21 cellular contexts compared by ENCODE assay signal in genomic region chr16:49836668-49837067, GRCh38. TPM values are rescaled to one million over a fixed set of nuclear protein-coding genes. Genes with fewer than 3 reads are reported as not detected.
DNase-seq lines count a peak whose midpoint lies in the region; ATAC-seq and TF ChIP-seq lines count a peak whose summit lies in the region.
"Had no signal": no experiment of that assay in that cellular context is flagged by ENCODE, and none has a peak within 500 bp of the region (broad histone marks: within the 10 kb centered on the region; RNA-seq: fewer than 3 reads in every experiment).

No MANE protein-coding gene starts in this region.

- peaks cover 44% of the 10 kb centered on the region for H3K27me3 Mint-ChIP-seq in activated naive CD4-positive, alpha-beta T cell treated with anti-CD3 and anti-CD28 coated beads, Interleukin-2, amount 10 ng/mL, durations not matched to agents 7 days and 5 days

- H3K4me1 ChIP-seq in right cardiac atrium (ENCODE audit: control insufficient read depth, insufficient read depth, low read length): peaks cover 36% of the 10 kb centered on the region
- H3K4me1 ChIP-seq in smooth muscle cell (ENCODE audit: low read depth): peaks cover 49% of the 10 kb centered on the region
- H3K4me1 ChIP-seq: right lobe of liver had no signal

- no peaks in the 10 kb centered on the region for H4K20me1 ChIP-seq in smooth muscle cell (ENCODE audit: low read depth)

- 53% methylated on average over 5 of the region's 5 CpGs for WGBS in right cardiac atrium
- WGBS in smooth muscle cell (ENCODE audit: low lambda C conversion rate): 90% methylated on average over 5 of the region's 5 CpGs

- H3K27ac ChIP-seq in right cardiac atrium (ENCODE audit: low read length): peak overlapping the region; percentile 43
- H3K27ac ChIP-seq in smooth muscle cell (ENCODE audit: low read depth): peak overlapping the region; percentile 53
- H3K27ac ChIP-seq: right lobe of liver had no signal

- no peak for TF ChIP-seq CTCF in smooth muscle cell (IDR thresholded peaks at IDR 0.05; ENCODE audit: borderline replicate concordance, insufficient read depth, poor library complexity, severe bottlenecking)

- CTCF ChIA-PET in activated naive CD4-positive, alpha-beta T cell treated with anti-CD3 and anti-CD28 coated beads, Interleukin-2, amount 10 ng/mL, durations not matched to agents 7 days and 5 days (lab: Charles Lee): no interaction called here

- no peak overlapping the region for H3K27ac Mint-ChIP-seq in activated naive CD4-positive, alpha-beta T cell treated with anti-CD3 and anti-CD28 coated beads, Interleukin-2, amount 10 ng/mL, durations not matched to agents 7 days and 5 days
- H3K27ac Mint-ChIP-seq: activated naive CD8-positive, alpha-beta T cell treated with anti-CD3 and anti-CD28 coated beads, Interleukin-2, amount 50 U/mL, for 24 hours; activated T-helper 1 cell treated with anti-CD3 and anti-CD28 coated beads, Interleukin-12 subunit alpha, Interleukin-12 subunit beta, Interleukin-2, Interleukin-4 antibody, amounts not matched to agents 30 ng/mL and 10 ng/mL and 1 ng/mL, durations not matched to agents 14 hours and 24 hours and 36 hours; CD14-positive monocyte had no signal

- H3K27me3 ChIP-seq in right cardiac atrium (ENCODE audit: control insufficient read depth, insufficient read depth): no peaks in the 10 kb centered on the region
- H3K27me3 ChIP-seq in smooth muscle cell (ENCODE audit: low read depth): no peaks in the 10 kb centered on the region
- H3K27me3 ChIP-seq in MG63: no peaks in the 10 kb centered on the region
- H3K27me3 ChIP-seq: right lobe of liver had no signal

- H2AFZ ChIP-seq in smooth muscle cell (ENCODE audit: low read depth): no peak overlapping the region

- DNase-seq in right cardiac atrium: no peak
- DNase-seq in Right ventricle myocardium superior: no peak
- peak; percentile 35 for DNase-seq in medulla oblongata (ENCODE audit: extremely low spot score)
- DNase-seq in smooth muscle cell (lab: John Stamatoyannopoulos, UW; ENCODE audit: unreplicated experiment): no peak
- DNase-seq in activated T-cell treated with anti-CD3 and anti-CD28 coated beads for 4 hours: no peak
- DNase-seq in activated naive CD4-positive, alpha-beta T cell treated with anti-CD3 and anti-CD28 coated beads, Interleukin-2, amount 10 ng/mL, durations not matched to agents 7 days and 5 days: no peak
- DNase-seq in MG63: no peak
- DNase-seq: activated CD4-positive, CD25-positive, alpha-beta regulatory T cell; activated CD8-positive, alpha-beta memory T cell treated with anti-CD3 and anti-CD28 coated beads for 24 hours; activated naive CD8-positive, alpha-beta T cell treated with anti-CD3 and anti-CD28 coated beads, Interleukin-2, amount 50 U/mL, for 24 hours; effector CD4-positive, alpha-beta T cell; GF-D8; KBM-7; NCI-H524 treated with DMSO at 0.1 percent for 48 hours; right lobe of liver; SHP77 treated with DMSO at 0.1 percent for 48 hours; stimulated activated CD4-positive, alpha-beta T cell treated with anti-CD3 and anti-CD28 coated beads, Interleukin-2, amount 100 ng/mL, for 24 hours had no signal

- ATAC-seq in right cardiac atrium (no peak), Right ventricle myocardium superior (ENCODE audit: poor library complexity) (no peak), HG03442 (IDR thresholded peaks at IDR 0.05; ENCODE audit: unreplicated experiment) (no peak)
- ATAC-seq: activated naive CD8-positive, alpha-beta T cell treated with anti-CD3 and anti-CD28 coated beads, Interleukin-2, amount 50 U/mL, for 24 hours; GM12878 had no signal

- intact Hi-C loops in right cardiac atrium (cut with DNase I): loop anchor here in 1 of 4 donors (10.0 kb wide), 1 partner anchor 82 kb away; no protein-coding TSS in a partner anchor
- intact Hi-C loops in Right ventricle myocardium superior (cut with DNase I): no loop called here

- no peak overlapping the region for H3K4me3 ChIP-seq in right cardiac atrium (ENCODE audit: low read length)
- H3K4me3 ChIP-seq in smooth muscle cell: no peak overlapping the region
- H3K4me3 ChIP-seq in MG63: no peak overlapping the region
- H3K4me3 ChIP-seq: GM12878, right lobe of liver had no signal

- H3K36me3 Mint-ChIP-seq in activated naive CD4-positive, alpha-beta T cell treated with anti-CD3 and anti-CD28 coated beads, Interleukin-2, amount 10 ng/mL, durations not matched to agents 7 days and 5 days: no peaks in the 10 kb centered on the region
- H3K36me3 Mint-ChIP-seq: CD14-positive monocyte had no signal

- H3K4me3 Mint-ChIP-seq in activated naive CD4-positive, alpha-beta T cell treated with anti-CD3 and anti-CD28 coated beads, Interleukin-2, amount 10 ng/mL, durations not matched to agents 7 days and 5 days: no peak overlapping the region
- H3K4me3 Mint-ChIP-seq: activated naive CD8-positive, alpha-beta T cell treated with anti-CD3 and anti-CD28 coated beads, Interleukin-2, amount 50 U/mL, for 24 hours; activated T-helper 1 cell treated with anti-CD3 and anti-CD28 coated beads, Interleukin-12 subunit alpha, Interleukin-12 subunit beta, Interleukin-2, Interleukin-4 antibody, amounts not matched to agents 30 ng/mL and 10 ng/mL and 1 ng/mL, durations not matched to agents 14 hours and 24 hours and 36 hours; CD14-positive monocyte had no signal

- H3K79me2 ChIP-seq in smooth muscle cell (ENCODE audit: low read depth): peaks cover 3% of the 10 kb centered on the region

- H3K9ac ChIP-seq in smooth muscle cell (ENCODE audit: low read depth): no peak overlapping the region

- H3K4me2 ChIP-seq in smooth muscle cell: no peak overlapping the region

- H3K9me3 ChIP-seq in right cardiac atrium (ENCODE audit: control insufficient read depth, low read length) (no peaks in the 10 kb centered on the region), smooth muscle cell (replicated peaks; ENCODE audit: low read depth) (no peaks in the 10 kb centered on the region), MG63 (no peaks in the 10 kb centered on the region)
- H3K9me3 ChIP-seq: right lobe of liver had no signal

- H3K36me3 ChIP-seq in smooth muscle cell (ENCODE audit: low read depth) (no peaks in the 10 kb centered on the region), MG63 (no peaks in the 10 kb centered on the region)
- H3K36me3 ChIP-seq: right lobe of liver had no signal

- no peaks in the 10 kb centered on the region for H3K4me1 Mint-ChIP-seq in activated naive CD4-positive, alpha-beta T cell treated with anti-CD3 and anti-CD28 coated beads, Interleukin-2, amount 10 ng/mL, durations not matched to agents 7 days and 5 days
- H3K4me1 Mint-ChIP-seq: activated naive CD8-positive, alpha-beta T cell treated with anti-CD3 and anti-CD28 coated beads, Interleukin-2, amount 50 U/mL, for 24 hours; CD14-positive monocyte had no signal

- H3F3A ChIP-seq in smooth muscle cell (ENCODE audit: low read depth): peaks cover 6% of the 10 kb centered on the region

- no peaks in the 10 kb centered on the region for H3K9me3 Mint-ChIP-seq in activated naive CD4-positive, alpha-beta T cell treated with anti-CD3 and anti-CD28 coated beads, Interleukin-2, amount 10 ng/mL, durations not matched to agents 7 days and 5 days
- H3K9me3 Mint-ChIP-seq: activated naive CD8-positive, alpha-beta T cell treated with anti-CD3 and anti-CD28 coated beads, Interleukin-2, amount 50 U/mL, for 24 hours; activated T-helper 1 cell treated with anti-CD3 and anti-CD28 coated beads, Interleukin-12 subunit alpha, Interleukin-12 subunit beta, Interleukin-2, Interleukin-4 antibody, amounts not matched to agents 30 ng/mL and 10 ng/mL and 1 ng/mL, durations not matched to agents 14 hours and 24 hours and 36 hours had no signal

RNA-seq across cellular contexts. Expression of gene ZNF423, which starts 19.2 kb away (rescaled TPM):
- total RNA-seq in right cardiac atrium (10 to 100 TPM; 11.4 to 22.2 (median 14.6) TPM), Right ventricle myocardium superior (8.4 TPM), smooth muscle cell (4.7 and 7.0 TPM in 2 replicates)
- polyA plus RNA-seq in right cardiac atrium (5.5 TPM), smooth muscle cell (6.9 and 8.8 TPM in 2 replicates)
- 0.07 TPM in 1 of 2 replicates, not detected in the other for total RNA-seq in MG63 (2014; rRNA removed; shearing (Covaris generic); ENCODE audit: low replicate concordance)
- total RNA-seq: activated T-helper 1 cell treated with anti-CD3 and anti-CD28 coated beads, Interleukin-12 subunit alpha, Interleukin-12 subunit beta, Interleukin-2, Interleukin-4 antibody, amounts not matched to agents 30 ng/mL and 10 ng/mL and 1 ng/mL, durations not matched to agents 14 hours and 24 hours and 36 hours had no signal
- polyA plus RNA-seq: CD14-positive monocyte had no signal
